8 cellular contexts compared by ENCODE assay signal in the genomic region with DNA sequence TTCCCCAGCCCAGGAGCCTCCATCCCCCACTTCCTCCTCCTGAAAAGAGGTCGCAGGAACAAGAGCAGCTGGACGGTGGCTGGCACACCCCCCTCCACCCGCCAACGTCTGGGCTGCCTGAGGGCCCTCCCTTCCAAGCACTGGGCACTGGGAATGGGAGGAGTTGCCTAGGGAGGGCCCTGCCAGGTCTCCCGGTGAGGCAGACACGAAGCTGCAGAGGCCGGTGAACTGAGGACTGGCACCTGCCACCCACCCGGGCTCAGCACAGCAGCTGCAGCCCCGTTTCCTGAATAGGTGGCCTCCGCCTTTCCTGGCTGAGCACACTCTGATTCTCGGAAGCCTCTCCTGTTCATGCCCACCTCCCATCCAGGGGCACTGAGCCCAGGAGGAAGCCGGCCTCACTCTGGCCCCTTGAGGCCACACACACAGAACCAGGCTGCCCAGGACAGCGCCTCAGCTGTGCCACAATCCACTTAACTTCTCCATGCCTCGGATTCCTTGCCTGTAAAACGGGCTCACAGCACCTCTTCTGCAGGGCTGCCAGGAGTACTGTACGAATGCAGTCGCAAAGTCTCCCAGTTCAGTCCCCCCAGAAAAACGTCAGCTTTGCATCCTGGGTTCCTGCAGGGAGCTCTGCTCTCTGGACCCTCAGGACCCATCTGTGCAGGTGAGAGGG. TPM values are rescaled to one million over a fixed set of nuclear protein-coding genes. Genes with fewer than 3 reads are reported as not detected.
DNase-seq lines count a peak whose midpoint lies in the region; ATAC-seq and TF ChIP-seq lines count a peak whose summit lies in the region.

No MANE protein-coding gene starts in this region.

- peak overlapping the region; percentile 44 to 80 (median 68) for H3K4me3 ChIP-seq in heart right ventricle
- H3K4me3 ChIP-seq in kidney epithelial cell (ENCODE audit: low read depth, low read length) = peak overlapping the region; percentile 52
- H3K4me3 ChIP-seq in thoracic aorta = peak overlapping the region; percentile 72
- no peak overlapping the region for H3K4me3 ChIP-seq in Karpas-422 (ENCODE audit: low read length)

- H3K36me3 ChIP-seq in heart right ventricle (peaks cover 0 to 31% (median 8%) of the 10 kb centered on the region in 9 donors), kidney epithelial cell (ENCODE audit: control insufficient read depth, insufficient read depth, low read length) (no peaks in the 10 kb centered on the region), thoracic aorta (peaks cover 4% of the 10 kb centered on the region), Karpas-422 (ENCODE audit: insufficient read depth, low read length) (no peaks in the 10 kb centered on the region)

- no peak overlapping the region for H3K4me2 ChIP-seq in Karpas-422 (ENCODE audit: low read depth, low read length, poor library complexity, severe bottlenecking)

- H3K27me3 Mint-ChIP-seq in activated T-helper 2 cell treated with anti-CD3 and anti-CD28 coated beads, Interferon-gamma antibody, Interleukin-2, Interleukin-4, amounts not matched to agents 10 μg/mL and 5 μg/mL and 100 μg/mL, durations not matched to agents 14 hours and 24 hours and 36 hours (ENCODE audit: low read depth) = peaks cover 26% of the 10 kb centered on the region

- no peak overlapping the region for H2AFZ ChIP-seq in Karpas-422 (ENCODE audit: low read length)

- H3K27ac ChIP-seq in heart right ventricle (peak overlapping the region; percentile 78 to 92 (median 88)), thoracic aorta (no peak overlapping the region), Karpas-422 (ENCODE audit: low read length) (no peak overlapping the region)

- H3K27me3 ChIP-seq in heart right ventricle = peaks cover 0 to 60% (median 26%) of the 10 kb centered on the region in 7 donors
- H3K27me3 ChIP-seq in kidney epithelial cell (ENCODE audit: control insufficient read depth, insufficient read depth, low read length) = peaks cover 27% of the 10 kb centered on the region
- peaks cover 12% of the 10 kb centered on the region for H3K27me3 ChIP-seq in thoracic aorta (replicated peaks; ENCODE audit: insufficient read depth)
- no peaks in the 10 kb centered on the region for H3K27me3 ChIP-seq in Karpas-422 (ENCODE audit: low read length)

- H3K79me2 ChIP-seq in Karpas-422 (ENCODE audit: low read length) = no peaks in the 10 kb centered on the region

- H3K4me1 Mint-ChIP-seq in activated T-helper 2 cell treated with anti-CD3 and anti-CD28 coated beads, Interferon-gamma antibody, Interleukin-2, Interleukin-4, amounts not matched to agents 10 μg/mL and 5 μg/mL and 100 μg/mL, durations not matched to agents 14 hours and 24 hours and 36 hours (ENCODE audit: low read depth) = peaks cover 4% of the 10 kb centered on the region

- TF ChIP-seq CTCF in heart right ventricle (IDR thresholded peaks at IDR 0.05) (no peak), kidney epithelial cell (IDR thresholded peaks at IDR 0.05; ENCODE audit: insufficient read depth, low read length, poor library complexity, severe bottlenecking) (no peak), thoracic aorta (IDR thresholded peaks at IDR 0.05) (no peak)

- H3K27ac Mint-ChIP-seq in activated T-helper 2 cell treated with anti-CD3 and anti-CD28 coated beads, Interferon-gamma antibody, Interleukin-2, Interleukin-4, amounts not matched to agents 10 μg/mL and 5 μg/mL and 100 μg/mL, durations not matched to agents 14 hours and 24 hours and 36 hours = no peak overlapping the region

- peak in 6 of 8 donors; percentile 10 to 35 (median 20) for ATAC-seq in heart right ventricle
- ATAC-seq in Right ventricle myocardium superior (ENCODE audit: poor library complexity) = no peak
- ATAC-seq in thoracic aorta (ENCODE audit: insufficient number of reproducible peaks, low FRiP score, low read depth) = no peak

- no peak for DNase-seq in heart right ventricle
- no peak for DNase-seq in Right ventricle myocardium superior
- no peak for DNase-seq in activated T-helper 2 cell treated with anti-CD3 and anti-CD28 coated beads, Interferon-gamma antibody, Interleukin-2, Interleukin-4, amounts not matched to agents 10 μg/mL and 5 μg/mL and 100 μg/mL, durations not matched to agents 14 hours and 24 hours and 36 hours (ENCODE audit: low spot score)
- no peak for DNase-seq in kidney epithelial cell (ENCODE audit: low read depth)
- no peak for DNase-seq in thoracic aorta (ENCODE audit: low spot score)
- no peak for DNase-seq in AG20443 (ENCODE audit: low spot score)
- no peak for DNase-seq in Karpas-422
- DNase-seq in NCI-H1694 (lab: John Stamatoyannopoulos, UW) = no peak

- H4K20me1 ChIP-seq in Karpas-422 (ENCODE audit: insufficient read depth, low read depth, low read length) = no peaks in the 10 kb centered on the region

- no peaks in the 10 kb centered on the region for H3K36me3 Mint-ChIP-seq in activated T-helper 2 cell treated with anti-CD3 and anti-CD28 coated beads, Interferon-gamma antibody, Interleukin-2, Interleukin-4, amounts not matched to agents 10 μg/mL and 5 μg/mL and 100 μg/mL, durations not matched to agents 14 hours and 24 hours and 36 hours (ENCODE audit: low read depth)

- H3K9me3 ChIP-seq in heart right ventricle (no peaks in the 10 kb centered on the region), thoracic aorta (no peaks in the 10 kb centered on the region), Karpas-422 (ENCODE audit: low read length) (no peaks in the 10 kb centered on the region)

- H3K4me3 Mint-ChIP-seq in activated T-helper 2 cell treated with anti-CD3 and anti-CD28 coated beads, Interferon-gamma antibody, Interleukin-2, Interleukin-4, amounts not matched to agents 10 μg/mL and 5 μg/mL and 100 μg/mL, durations not matched to agents 14 hours and 24 hours and 36 hours (ENCODE audit: low read depth) = peak overlapping the region; percentile 60

- H3K9ac ChIP-seq in Karpas-422 (ENCODE audit: low read length) = no peak overlapping the region

- 41 to 58% methylated on average over 18 of the region's 18 CpGs for WGBS in heart right ventricle, 2 donors

- H3K9me2 ChIP-seq in Karpas-422 (replicated peaks; ENCODE audit: insufficient read depth, low read length) = no peaks in the 10 kb centered on the region

- H3K4me1 ChIP-seq in heart right ventricle (peaks cover 27 to 62% (median 40%) of the 10 kb centered on the region in 9 donors), thoracic aorta (ENCODE audit: control insufficient read depth in 1 of 2, low read depth in 2 of 2) (peaks cover 15 to 27% of the 10 kb centered on the region in 2 donors), Karpas-422 (ENCODE audit: low read length) (peaks cover 8% of the 10 kb centered on the region)

- H3K9me3 Mint-ChIP-seq in activated T-helper 2 cell treated with anti-CD3 and anti-CD28 coated beads, Interferon-gamma antibody, Interleukin-2, Interleukin-4, amounts not matched to agents 10 μg/mL and 5 μg/mL and 100 μg/mL, durations not matched to agents 14 hours and 24 hours and 36 hours = no peaks in the 10 kb centered on the region

- intact Hi-C loops in heart right ventricle (cut with DNase I) (no loop called here), Right ventricle myocardium superior (cut with DNase I) (no loop called here)
- intact Hi-C loops in activated T-helper 2 cell treated with anti-CD3 and anti-CD28 coated beads, Interferon-gamma antibody, Interleukin-2, Interleukin-4, amounts not matched to agents 10 μg/mL and 5 μg/mL and 100 μg/mL, durations not matched to agents 14 hours and 24 hours and 36 hours (cut with micrococcal nuclease) = loop anchor here (5.0 kb wide), 3 partner anchors 113 to 197 kb away; a partner anchor contains a TSS

RNA-seq across cellular contexts. Expression of a gene that starts 1.3 kb away (rescaled TPM):
- total RNA-seq in heart right ventricle = 10 to 100 TPM; 29.1 to 74.3 (median 52.6) TPM
- 100 to 1,000 TPM in 1 of 2 donors, 10 to 100 TPM in 1; 74.2 to 153 TPM for polyA plus RNA-seq in heart right ventricle
- total RNA-seq in Right ventricle myocardium superior = 59.1 TPM
- 32.7 and 36.0 TPM in 2 replicates for total RNA-seq in activated T-helper 2 cell treated with anti-CD3 and anti-CD28 coated beads, Interferon-gamma antibody, Interleukin-2, Interleukin-4, amounts not matched to agents 10 μg/mL and 5 μg/mL and 100 μg/mL, durations not matched to agents 14 hours and 24 hours and 36 hours
- total RNA-seq in kidney epithelial cell = 58.3 and 76.1 TPM in 2 replicates
- 10 to 100 TPM; 71.5 to 95.8 TPM for total RNA-seq in thoracic aorta
- not detected in 2 replicates for total RNA-seq in Karpas-422 (2014; rRNA removed; shearing (Covaris generic); ENCODE audit: low replicate concordance)

RNA-seq across cellular contexts. Expression of a gene that starts 9.2 kb away (rescaled TPM):
- 1 to 10 TPM in 8 of 10 donors, under 1 TPM in 2; 0.32 to 2.5 (median 1.6) TPM for total RNA-seq in heart right ventricle
- 1 to 10 TPM in 1 of 2 donors, under 1 TPM in 1; 0.96 to 3.3 TPM for polyA plus RNA-seq in heart right ventricle
- total RNA-seq in Right ventricle myocardium superior = 1.9 TPM
- not detected in 2 replicates for total RNA-seq in activated T-helper 2 cell treated with anti-CD3 and anti-CD28 coated beads, Interferon-gamma antibody, Interleukin-2, Interleukin-4, amounts not matched to agents 10 μg/mL and 5 μg/mL and 100 μg/mL, durations not matched to agents 14 hours and 24 hours and 36 hours
- total RNA-seq in kidney epithelial cell = 0.21 TPM in 1 of 2 replicates, not detected in the other
- under 1 TPM; 0.92 to 0.95 TPM for total RNA-seq in thoracic aorta
- total RNA-seq in Karpas-422 (2014; rRNA removed; shearing (Covaris generic); ENCODE audit: low replicate concordance) = not detected in 2 replicates

RNA-seq across cellular contexts. Expression of a gene that starts 12.8 kb away (rescaled TPM):
- under 1 TPM in 5 of 10 donors, not detected in 5; 0.13 to 0.30 (median 0.15) TPM for total RNA-seq in heart right ventricle
- under 1 TPM; 0.07 to 0.15 TPM for polyA plus RNA-seq in heart right ventricle
- not detected for total RNA-seq in Right ventricle myocardium superior
- total RNA-seq in activated T-helper 2 cell treated with anti-CD3 and anti-CD28 coated beads, Interferon-gamma antibody, Interleukin-2, Interleukin-4, amounts not matched to agents 10 μg/mL and 5 μg/mL and 100 μg/mL, durations not matched to agents 14 hours and 24 hours and 36 hours = 0.21 TPM in 1 of 2 replicates, not detected in the other
- not detected in 2 replicates for total RNA-seq in kidney epithelial cell
- total RNA-seq in thoracic aorta = not detected
- not detected in 2 replicates for total RNA-seq in Karpas-422 (2014; rRNA removed; shearing (Covaris generic); ENCODE audit: low replicate concordance)

RNA-seq across cellular contexts. Expression of a gene that starts 16.6 kb away (rescaled TPM):
- total RNA-seq in heart right ventricle = 10 to 100 TPM; 23.6 to 42.6 (median 28.1) TPM
- polyA plus RNA-seq in heart right ventricle = 10 to 100 TPM; 16.0 to 46.7 TPM
- total RNA-seq in Right ventricle myocardium superior = 26.7 TPM
- total RNA-seq in activated T-helper 2 cell treated with anti-CD3 and anti-CD28 coated beads, Interferon-gamma antibody, Interleukin-2, Interleukin-4, amounts not matched to agents 10 μg/mL and 5 μg/mL and 100 μg/mL, durations not matched to agents 14 hours and 24 hours and 36 hours = 27.4 and 31.4 TPM in 2 replicates
- 5.3 and 15.4 TPM in 2 replicates for total RNA-seq in kidney epithelial cell
- total RNA-seq in thoracic aorta = 10 to 100 TPM; 37.2 to 60.5 TPM
- total RNA-seq in Karpas-422 (2014; rRNA removed; shearing (Covaris generic); ENCODE audit: low replicate concordance) = 2.4 and 6.4 TPM in 2 replicates

RNA-seq across cellular contexts. Expression of a gene that starts 25.7 kb away (rescaled TPM):
- total RNA-seq in heart right ventricle (1 to 10 TPM in 1 of 10 donors, under 1 TPM in 8, not detected in 1; 0.06 to 1.1 (median 0.11) TPM), Right ventricle myocardium superior (0.22 TPM), kidney epithelial cell (5.3 and 5.8 TPM in 2 replicates), thoracic aorta (under 1 TPM; 0.41 to 0.92 TPM)
- under 1 TPM; 0.15 to 0.23 TPM for polyA plus RNA-seq in heart right ventricle
- 26.5 and 27.1 TPM in 2 replicates for total RNA-seq in activated T-helper 2 cell treated with anti-CD3 and anti-CD28 coated beads, Interferon-gamma antibody, Interleukin-2, Interleukin-4, amounts not matched to agents 10 μg/mL and 5 μg/mL and 100 μg/mL, durations not matched to agents 14 hours and 24 hours and 36 hours
- total RNA-seq in Karpas-422 (2014; rRNA removed; shearing (Covaris generic); ENCODE audit: low replicate concordance) = 18.6 and 53.2 TPM in 2 replicates

Comparison
In these comparisons a context has a peak if more than half of its experiments do, and no peak if none do; other contexts are left out.
1. ATAC-seq: peak in heart right ventricle (6 of 8); none in Right ventricle myocardium superior (single experiment) and thoracic aorta (single experiment).
2. H3K27ac ChIP-seq: peak in heart right ventricle (10 of 10); none in thoracic aorta (0 of 2) and Karpas-422 (single experiment).
3. RNA of a gene that starts 1.3 kb away (total RNA-seq): 71.5 to 95.8 TPM in thoracic aorta, 59.1 TPM in Right ventricle myocardium superior (single experiment), 58.3 to 76.1 TPM in kidney epithelial cell, 29.1 to 74.3 TPM in heart right ventricle and 32.7 to 36.0 TPM in activated T-helper 2 cell treated with anti-CD3 and anti-CD28 coated beads, Interferon-gamma antibody, Interleukin-2, Interleukin-4, amounts not matched to agents 10 μg/mL and 5 μg/mL and 100 μg/mL, durations not matched to agents 14 hours and 24 hours and 36 hours; not detected in Karpas-422; every median in the first group is over 10 times any median in the second.